8 cellular contexts compared by ENCODE assay signal in genomic region chr12:85424581-85425348, GRCh38.
DNase-seq lines count a peak whose midpoint lies in the region; ATAC-seq and TF ChIP-seq lines count a peak whose summit lies in the region.

No MANE protein-coding gene starts in this region.

- DNase-seq in HT-29 (ENCODE audit: low spot score) = peak; percentile 79
- DNase-seq in activated CD4-positive, alpha-beta T cell treated with anti-CD3 and anti-CD28 coated beads, Interleukin-2, amount 50 U/mL, for 48 hours = peak; percentile 1 to 11
- DNase-seq in myocyte (ENCODE audit: low read depth) = peak; percentile 45
- no peak for DNase-seq in NCI-H2029 treated with DMSO at 0.1 percent for 48 hours (lab: John Stamatoyannopoulos, UW)
- DNase-seq in NCI-H2107 (lab: John Stamatoyannopoulos, UW) = no peak
- DNase-seq in amniotic stem cell (lab: John Stamatoyannopoulos, UW) = no peak

- peak; percentile 90 for ATAC-seq in GM21526 (IDR thresholded peaks at IDR 0.05; ENCODE audit: low FRiP score, unreplicated experiment)

- TF ChIP-seq CTCF in GM12872 (IDR thresholded peaks at IDR 0.05; ENCODE audit: insufficient read depth, low read depth, low read length) = peak; percentile 52; the same call in 2 of the 3 replicates

Comparison
In these comparisons a context has a peak if more than half of its experiments do, and no peak if none do; other contexts are left out.
1. DNase-seq: peak in HT-29 (single experiment), activated CD4-positive, alpha-beta T cell treated with anti-CD3 and anti-CD28 coated beads, Interleukin-2, amount 50 U/mL, for 48 hours (2 of 2) and myocyte (single experiment); none in NCI-H2029 treated with DMSO at 0.1 percent for 48 hours (single experiment), NCI-H2107 (single experiment) and amniotic stem cell (single experiment).